Comparison of ENCODE assay signal across 8 cellular contexts in the genomic region with DNA sequence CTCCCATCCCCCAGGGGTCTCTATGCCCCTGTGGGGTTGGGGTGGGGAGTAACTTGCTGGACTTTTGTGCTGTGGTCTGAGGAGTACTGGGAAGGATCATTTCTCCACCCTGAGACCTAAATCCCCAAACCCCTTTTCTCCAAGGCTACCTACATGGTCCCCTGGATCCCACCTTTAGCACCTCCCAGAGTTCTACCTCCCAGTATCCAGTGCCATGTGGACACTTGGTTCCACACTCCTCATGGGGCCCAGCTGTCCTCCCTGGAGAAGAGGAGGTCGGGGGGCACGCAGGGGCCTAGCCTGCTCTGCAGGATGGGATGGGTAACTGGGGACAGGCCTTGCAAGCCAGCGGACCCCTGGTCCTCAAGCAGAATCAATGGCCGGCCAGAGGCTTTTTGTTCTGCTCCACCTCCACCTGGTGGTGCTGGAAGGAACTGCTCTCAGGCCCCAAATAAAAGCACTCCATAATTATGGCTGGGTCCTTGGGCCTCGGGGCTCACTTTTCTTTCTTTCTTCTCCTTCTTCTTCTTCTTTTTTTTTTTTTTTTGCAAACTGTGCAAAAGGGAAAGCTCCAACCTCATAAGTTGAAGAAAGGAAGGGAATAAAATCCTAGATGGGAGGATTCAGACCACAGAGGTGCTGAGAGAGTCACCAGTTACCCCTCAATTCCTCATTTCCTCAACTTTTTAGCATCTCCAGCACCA.
A peak's percentile ranks its signal among the peaks of the same experiment; 100 is the strongest.
DNase-seq lines count a peak whose midpoint lies in the region; ATAC-seq, FAIRE-seq and TF ChIP-seq lines count a peak whose summit lies in the region.

No MANE protein-coding gene starts in this region.

- H3K9me3 ChIP-seq in keratinocyte (ENCODE audit: control insufficient read depth, low read depth, low read length), result no peaks in the 10 kb centered on the region

- H3K9me1 ChIP-seq in keratinocyte (ENCODE audit: control insufficient read depth, extremely low read depth, insufficient read depth, low read length), result no peaks in the 10 kb centered on the region

- H3K9ac ChIP-seq in keratinocyte (ENCODE audit: control insufficient read depth, extremely low read depth, insufficient read depth, low read length), result no peak overlapping the region

- peaks cover 17% of the 10 kb centered on the region for H3K4me1 ChIP-seq in keratinocyte (ENCODE audit: control insufficient read depth, extremely low read depth, insufficient read depth, low read length)

- peak; percentile 35 for DNase-seq in ACHN
- peak; percentile 71 for DNase-seq in GM12892 (ENCODE audit: insufficient read length)
- DNase-seq in LNCaP clone FGC (ENCODE audit: low read depth), result no peak
- DNase-seq in bronchial epithelial cell (ENCODE audit: low read depth), result peak; percentile 30
- DNase-seq in keratinocyte (ENCODE audit: low read depth, low spot score), result no peak
- DNase-seq in stimulated activated CD4-positive, alpha-beta T cell treated with anti-CD3 and anti-CD28 coated beads, Interleukin-1b, Interleukin-23, amount 100 ng/mL, for 1 hour (ENCODE audit: low read depth in 2 of 2), result peak; percentile 3 to 45

- no peaks in the 10 kb centered on the region for H4K20me1 ChIP-seq in keratinocyte (ENCODE audit: control insufficient read depth, extremely low read depth, insufficient read depth, low read length)

- TF ChIP-seq CTCF in LNCaP clone FGC (IDR thresholded peaks at IDR 0.05; ENCODE audit: control insufficient read depth, extremely low read depth, insufficient read depth) (peak; percentile 78), WI38 (IDR thresholded peaks at IDR 0.05; ENCODE audit: low read depth, low read length) (peak; percentile 91), bronchial epithelial cell (IDR thresholded peaks at IDR 0.05; ENCODE audit: insufficient read depth, low read length, severe bottlenecking) (peak; percentile 94), keratinocyte (optimal IDR thresholded peaks at IDR 0.05 in 1 of 3, IDR thresholded peaks at IDR 0.05 in 1 of 3, conservative IDR thresholded peaks at IDR 0.05 in 1 of 3; ENCODE audit: extremely low read depth in 1 of 3, insufficient read depth in 2 of 3, low read length in 3 of 3) (peak; percentile 71 to 91 (median 86))

- dilution Hi-C loops in keratinocyte (cut with MboI; ENCODE audit: extremely low pct_ligation_motif_present, low sequenced_read_pairs), result no loop called here

- TF ChIP-seq POLR2A in GM12892 (IDR thresholded peaks at IDR 0.05; ENCODE audit: low read depth, low read length), result no peak

- H3K79me2 ChIP-seq in keratinocyte (ENCODE audit: control insufficient read depth, insufficient read depth, low read length), result no peaks in the 10 kb centered on the region

- FAIRE-seq in GM12892 (lab: Jason Lieb, UNC) (peak; percentile 88), bronchial epithelial cell (lab: Jason Lieb, UNC) (no peak), keratinocyte (lab: Jason Lieb, UNC) (no peak)

- no peak for ATAC-seq in HG02588 (IDR thresholded peaks at IDR 0.05; ENCODE audit: unreplicated experiment)

- H3K36me3 ChIP-seq in bronchial epithelial cell (ENCODE audit: control insufficient read depth, insufficient read depth, low read length) (no peaks in the 10 kb centered on the region), keratinocyte (ENCODE audit: control insufficient read depth in 2 of 2, extremely low read depth in 1 of 2, insufficient read depth in 2 of 2, low read length in 2 of 2) (no peaks in the 10 kb centered on the region)

- no peak overlapping the region for H2AFZ ChIP-seq in keratinocyte (ENCODE audit: control insufficient read depth, low read length)

- H3K27me3 ChIP-seq in bronchial epithelial cell (ENCODE audit: control insufficient read depth, insufficient read depth, low read length) (no peaks in the 10 kb centered on the region), keratinocyte (ENCODE audit: control insufficient read depth, extremely low read depth, insufficient read depth, low read length) (no peaks in the 10 kb centered on the region)

- in situ Hi-C loops in ACHN (cut with HindIII; ENCODE audit: low pct_ligation_motif_present, low pct_unique_long_range_greater_than_20kb, low sequenced_read_pairs), result no loop called here

- peak overlapping the region; percentile 42 for H3K4me2 ChIP-seq in keratinocyte (ENCODE audit: control insufficient read depth, extremely low read depth, insufficient read depth, low read depth, low read length)

- H3K27ac ChIP-seq in keratinocyte (ENCODE audit: control insufficient read depth, insufficient read depth, low read length), result no peak overlapping the region

- H3K4me3 ChIP-seq in LNCaP clone FGC (ENCODE audit: low read depth, low read length) (no peak overlapping the region), WI38 (ENCODE audit: low read depth, low read length) (no peak overlapping the region), bronchial epithelial cell (ENCODE audit: low read depth, low read length) (no peak overlapping the region), keratinocyte (ENCODE audit: control insufficient read depth in 2 of 3, extremely low read depth in 1 of 3, insufficient read depth in 2 of 3, low read depth in 1 of 3, low read length in 3 of 3) (no peak overlapping the region)

Comparison
In these comparisons a context has a peak if more than half of its experiments do, and no peak if none do; other contexts are left out.
1. DNase-seq: peak in ACHN (single experiment), GM12892 (single experiment), bronchial epithelial cell (single experiment) and stimulated activated CD4-positive, alpha-beta T cell treated with anti-CD3 and anti-CD28 coated beads, Interleukin-1b, Interleukin-23, amount 100 ng/mL, for 1 hour (2 of 2); none in LNCaP clone FGC (single experiment) and keratinocyte (single experiment).
2. Peak in every context shown above with its lines, with median percentiles within 50 percentile points of each other: CTCF ChIP-seq.